ENCODE assay signal across 1 cellular context in the genomic region with DNA sequence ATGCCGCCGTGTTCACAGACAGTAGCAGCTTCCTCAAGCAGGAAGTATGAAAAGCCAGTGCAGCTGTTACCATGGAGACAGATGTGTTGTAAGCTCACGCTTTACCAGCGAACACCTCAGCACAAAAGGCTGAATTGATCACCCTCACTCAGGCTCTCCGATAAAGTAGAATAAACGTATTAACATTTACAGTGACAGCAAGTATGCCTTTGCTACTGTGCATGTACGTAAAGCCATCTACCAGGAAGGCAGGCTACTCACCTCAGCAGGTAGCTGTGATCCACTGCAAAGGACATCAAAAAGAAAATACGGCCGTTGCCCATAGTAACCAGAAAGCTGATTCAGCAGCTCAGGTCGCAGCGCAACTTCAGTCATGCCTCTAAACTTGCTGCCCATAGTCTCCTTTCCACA.
TF ChIP-seq lines count a peak whose summit lies in the region.

No MANE protein-coding gene starts in this region.

TF ChIP-seq in GM12878, 131 proteins besides CTCF, POLR2A, EP300 and RAD21:
- TF ChIP-seq BMI1 (IDR thresholded peaks at IDR 0.05; ENCODE audit: borderline replicate concordance) = peak; percentile 70
TF ChIP-seq in GM12878: peak in this region for 1; not testable (repeated sequence) for 130.
